Comparison of ENCODE assay signal across 8 cellular contexts in the genomic region with DNA sequence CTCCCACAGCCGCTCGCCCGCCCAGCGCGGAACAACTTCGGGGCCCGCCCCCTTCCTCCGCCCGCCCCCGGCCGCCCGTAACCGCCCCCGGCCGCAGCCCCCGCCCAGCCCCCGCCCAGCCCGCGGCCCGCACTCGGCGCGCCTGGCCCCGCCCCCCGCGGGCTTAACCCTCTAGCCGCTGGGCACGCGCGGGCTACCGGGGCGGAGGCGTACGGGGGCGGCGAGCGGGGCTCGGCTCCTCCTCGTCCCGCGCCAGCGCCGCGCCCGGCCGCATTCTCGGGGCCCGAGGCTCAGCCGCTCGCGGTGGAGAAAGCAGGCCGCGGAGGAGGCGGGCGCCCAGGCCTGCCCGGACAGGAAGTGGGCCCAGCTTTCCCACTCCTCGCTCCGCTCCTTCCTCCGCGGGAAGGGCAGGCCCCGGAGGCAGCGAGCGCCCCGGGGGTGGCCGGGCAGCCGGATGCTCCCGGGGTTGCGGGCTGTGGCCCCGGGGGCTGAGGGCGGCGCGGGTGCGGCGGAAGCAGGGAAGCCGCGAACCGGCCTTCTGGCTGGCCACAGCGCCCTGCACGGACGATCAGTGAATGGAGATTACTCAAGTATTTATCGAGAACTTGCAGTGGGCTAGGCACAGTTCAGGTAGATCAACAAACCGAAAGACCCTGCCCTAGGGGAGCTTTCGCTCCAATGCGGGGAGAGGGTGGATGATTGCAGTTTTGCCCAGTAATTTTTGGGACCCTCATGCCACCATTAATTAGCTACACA. TPM values are rescaled to one million over a fixed set of nuclear protein-coding genes. Genes with fewer than 3 reads are reported as not detected.
DNase-seq lines count a peak whose midpoint lies in the region; ATAC-seq and TF ChIP-seq lines count a peak whose summit lies in the region.

A gene with protein sequence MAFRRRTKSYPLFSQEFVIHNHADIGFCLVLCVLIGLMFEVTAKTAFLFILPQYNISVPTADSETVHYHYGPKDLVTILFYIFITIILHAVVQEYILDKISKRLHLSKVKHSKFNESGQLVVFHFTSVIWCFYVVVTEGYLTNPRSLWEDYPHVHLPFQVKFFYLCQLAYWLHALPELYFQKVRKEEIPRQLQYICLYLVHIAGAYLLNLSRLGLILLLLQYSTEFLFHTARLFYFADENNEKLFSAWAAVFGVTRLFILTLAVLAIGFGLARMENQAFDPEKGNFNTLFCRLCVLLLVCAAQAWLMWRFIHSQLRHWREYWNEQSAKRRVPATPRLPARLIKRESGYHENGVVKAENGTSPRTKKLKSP (minus strand): TSS at position 39 of the 756 bp plus-strand sequence. CDS start 145 bp downstream, outside the sequence.

- no peaks in the 10 kb centered on the region for H3K36me3 ChIP-seq in A673 (ENCODE audit: insufficient read depth, low read length, poor library complexity, severe bottlenecking)

- intact Hi-C loops in A673 (cut with micrococcal nuclease; ENCODE audit: unreplicated experiment), result no loop called here

- peak; percentile 37 for ATAC-seq in GM18519 (IDR thresholded peaks at IDR 0.05; ENCODE audit: low FRiP score, unreplicated experiment)
- ATAC-seq in HG03039 (IDR thresholded peaks at IDR 0.05; ENCODE audit: unreplicated experiment), result peak; percentile 45
- peak; percentile 92 for ATAC-seq in left lobe of liver

- CTCF ChIA-PET in A673 (lab: Charles Lee), result no interaction called here

- no peaks in the 10 kb centered on the region for H3K9me3 ChIP-seq in A673 (ENCODE audit: low read depth, low read length, poor library complexity, severe bottlenecking)

- H3K27ac ChIP-seq in A673 (ENCODE audit: low read depth, low read length, poor library complexity, severe bottlenecking) (peak within 1 kb of the TSS; percentile 89), coronary artery (peak within 1 kb of the TSS; percentile 98 to 99)

- H3K4me3 ChIP-seq in A673 (ENCODE audit: low read depth, low read length, poor library complexity, severe bottlenecking) (peak within 1 kb of the TSS; percentile 80), coronary artery (peak within 1 kb of the TSS; percentile 90)

- H3K4me1 ChIP-seq in A673 (ENCODE audit: insufficient read depth, low read length, poor library complexity, severe bottlenecking), result peaks cover 3% of the 10 kb centered on the region

- TF ChIP-seq CTCF in A673 (conservative IDR thresholded peaks at IDR 0.05; ENCODE audit: low read depth, low read length), result no peak
- no peak for TF ChIP-seq CTCF in coronary artery (IDR thresholded peaks at IDR 0.05)

- BruUV-seq in A673 (replicated peaks; lab: Mats Ljungman, UMichigan), result no TSS peak

- POLR2A ChIA-PET in A673 (lab: Charles Lee; ENCODE audit: low non-redundant PET), result no interaction called here

- no peaks in the 10 kb centered on the region for H3K27me3 ChIP-seq in A673 (replicated peaks; ENCODE audit: insufficient read depth, low read depth, low read length, poor library complexity)

- peak; percentile 86 for DNase-seq in A673 (ENCODE audit: low spot score)
- DNase-seq in NCI-H345 (lab: John Stamatoyannopoulos, UW), result peak; percentile 76
- DNase-seq in activated CD4-positive, alpha-beta T cell treated with anti-CD3 and anti-CD28 coated beads for 4 hours, result peak; percentile 74 to 85
- peak; percentile 88 for DNase-seq in coronary artery (ENCODE audit: low spot score)
- peak; percentile 89 for DNase-seq in left lobe of liver (ENCODE audit: low spot score)
- DNase-seq in stimulated activated CD4-positive, alpha-beta T cell treated with anti-CD3 and anti-CD28 coated beads, Interleukin-2, amount 100 ng/mL, for 4 hours (ENCODE audit: low read depth), result peak; percentile 74

RNA-seq across cellular contexts. Expression of the gene that starts here (rescaled TPM):
- total RNA-seq in A673 (2021) (20.9 and 21.9 TPM in 2 replicates), left lobe of liver (17.3 TPM)

Comparison
In these comparisons a context has a peak if more than half of its experiments do, and no peak if none do; other contexts are left out.
1. Peak in every context shown above with its lines: DNase-seq, ATAC-seq, H3K4me3 ChIP-seq and H3K27ac ChIP-seq.
2. ATAC-seq: peak in every context shown above with its lines; median percentile 92 in left lobe of liver; 45 in HG03039; 37 in GM18519.